ENCODE assay signal across 1 cellular context in the genomic region with DNA sequence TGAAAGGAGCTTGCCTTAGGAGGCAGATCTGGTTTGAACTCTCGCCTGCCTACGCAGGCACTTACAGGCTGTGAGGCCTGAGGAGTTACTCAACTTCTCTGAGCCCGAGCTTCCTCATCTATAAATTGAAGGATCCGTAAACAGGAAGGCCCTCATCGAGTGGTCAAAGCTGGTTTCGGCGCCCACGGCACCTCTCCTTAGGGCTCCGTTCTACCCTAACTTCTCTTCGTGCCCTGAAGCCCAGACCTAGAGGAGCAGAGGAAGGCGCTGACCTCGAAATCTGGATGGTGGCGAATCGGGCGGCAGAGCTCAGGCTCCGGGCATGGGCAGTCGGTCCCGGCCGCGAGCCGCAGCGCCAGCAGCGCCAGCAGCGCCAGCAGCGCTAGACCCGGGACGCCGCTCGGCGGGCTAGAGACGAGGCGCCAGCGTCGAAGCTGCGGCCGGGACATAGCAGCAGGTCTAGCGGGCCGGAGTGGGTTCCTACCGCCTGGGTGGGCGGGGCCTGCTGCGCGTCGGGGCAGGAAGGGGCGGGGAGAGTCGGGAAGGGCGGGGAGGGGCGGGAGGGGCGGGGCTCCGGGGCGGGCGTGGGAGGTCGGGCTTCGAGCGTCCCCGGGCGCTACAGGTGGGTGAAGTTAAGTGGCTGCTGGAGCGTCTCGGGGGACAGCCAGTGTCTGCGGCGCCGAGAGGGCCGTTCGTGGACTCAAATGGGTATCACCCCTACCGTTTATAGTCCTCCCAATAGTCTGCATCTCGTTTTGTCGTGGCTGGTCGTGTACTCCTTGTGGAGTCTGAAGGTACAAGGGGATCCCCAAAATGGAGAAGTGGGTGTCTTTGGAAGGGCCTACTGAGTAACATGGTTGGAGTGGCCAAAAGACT.
TF ChIP-seq lines count a peak whose summit lies in the region.

Gene CTBS, minus strand, starts transcription at position 474 of the 876 bp plus-strand sequence. Its CDS starts 25 bp downstream, at position 449.

TF ChIP-seq in IMR-90, 13 proteins besides CTCF, POLR2A, EP300 and RAD21:
- TF ChIP-seq MAZ (IDR thresholded peaks at IDR 0.05; ENCODE audit: borderline replicate concordance, low read depth, low read length) (peak; percentile 69; the same call in 1 of the 2 replicates), CEBPB (IDR thresholded peaks at IDR 0.05; ENCODE audit: low read depth, low read length) (peak; percentile 81), FOS (IDR thresholded peaks at IDR 0.05; ENCODE audit: low read depth, low read length) (no peak), CHD1 (IDR thresholded peaks at IDR 0.05; ENCODE audit: low read depth, low read length) (peak; percentile 59; the same call in 1 of the 2 replicates), NFE2L2 (IDR thresholded peaks at IDR 0.05; ENCODE audit: low read depth, low read length) (no peak), USF2 (IDR thresholded peaks at IDR 0.05; ENCODE audit: low read depth, low read length) (no peak), MAFK (IDR thresholded peaks at IDR 0.05; ENCODE audit: low read depth, low read length) (no peak), BHLHE40 (IDR thresholded peaks at IDR 0.05; ENCODE audit: low read depth, low read length) (no peak), RCOR1 (IDR thresholded peaks at IDR 0.05; ENCODE audit: insufficient replicate concordance, low read length) (no peak), SMC3 (IDR thresholded peaks at IDR 0.05; ENCODE audit: low read depth, low read length) (no peak), RFX5 (IDR thresholded peaks at IDR 0.05; ENCODE audit: low read depth, low read length) (no peak), MXI1 (IDR thresholded peaks at IDR 0.05; ENCODE audit: borderline replicate concordance, low read depth, low read length) (no peak)
- TF ChIP-seq, protein P1, sequence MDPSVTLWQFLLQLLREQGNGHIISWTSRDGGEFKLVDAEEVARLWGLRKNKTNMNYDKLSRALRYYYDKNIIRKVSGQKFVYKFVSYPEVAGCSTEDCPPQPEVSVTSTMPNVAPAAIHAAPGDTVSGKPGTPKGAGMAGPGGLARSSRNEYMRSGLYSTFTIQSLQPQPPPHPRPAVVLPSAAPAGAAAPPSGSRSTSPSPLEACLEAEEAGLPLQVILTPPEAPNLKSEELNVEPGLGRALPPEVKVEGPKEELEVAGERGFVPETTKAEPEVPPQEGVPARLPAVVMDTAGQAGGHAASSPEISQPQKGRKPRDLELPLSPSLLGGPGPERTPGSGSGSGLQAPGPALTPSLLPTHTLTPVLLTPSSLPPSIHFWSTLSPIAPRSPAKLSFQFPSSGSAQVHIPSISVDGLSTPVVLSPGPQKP (IDR thresholded peaks at IDR 0.05; ENCODE audit: borderline replicate concordance, low read depth, low read length) = no peak
